Comparison of ENCODE assay signal across 17 cellular contexts in genomic region chr16:89024546-89024945, GRCh38. TPM values are rescaled to one million over a fixed set of nuclear protein-coding genes. Genes with fewer than 3 reads are reported as not detected.
"Had no signal": no experiment of that assay in that cellular context is flagged by ENCODE, and none has a peak within 500 bp of the region (broad histone marks: within the 10 kb centered on the region; RNA-seq: fewer than 3 reads in every experiment).

No MANE protein-coding gene starts in this region.

- H3K27me3 Mint-ChIP-seq: activated CD8-positive, alpha-beta T cell treated with anti-CD3 and anti-CD28 coated beads for 36 hours; activated naive CD8-positive, alpha-beta T cell treated with anti-CD3 and anti-CD28 coated beads, Interleukin-2, amount 10 ng/mL, durations not matched to agents 7 days and 5 days had no signal

- H3K27ac ChIP-seq: ascending aorta, esophagus muscularis mucosa, prostate gland, thyroid gland, vagina had no signal

- H3K4me3 Mint-ChIP-seq: activated CD8-positive, alpha-beta T cell treated with anti-CD3 and anti-CD28 coated beads for 36 hours; activated naive CD8-positive, alpha-beta T cell treated with anti-CD3 and anti-CD28 coated beads, Interleukin-2, amount 10 ng/mL, durations not matched to agents 7 days and 5 days had no signal

- DNase-seq: activated CD8-positive, alpha-beta memory T cell treated with anti-CD3 and anti-CD28 coated beads, Interleukin-2, amount 50 U/mL, for 4 hours; activated CD8-positive, alpha-beta T cell treated with anti-CD3 and anti-CD28 coated beads for 36 hours; activated naive CD8-positive, alpha-beta T cell treated with anti-CD3 and anti-CD28 coated beads, Interleukin-2, amount 10 ng/mL, durations not matched to agents 7 days and 5 days; glutamatergic neuron; immature natural killer cell; midbrain; naive B cell; stimulated activated CD4-positive, alpha-beta T cell treated with anti-CD3 and anti-CD28 coated beads, Interleukin-4, amount 100 ng/mL, for 1 hour; T-helper 2 cell; thyroid gland had no signal

- ATAC-seq: activated CD8-positive, alpha-beta T cell treated with anti-CD3 and anti-CD28 coated beads for 36 hours; SK-N-SH treated with all-trans-retinoic acid at 6 μM for 48 hours had no signal

- H3K27me3 ChIP-seq: ascending aorta, thyroid gland, vagina had no signal

- H3K9me3 ChIP-seq: prostate gland, thyroid gland, vagina had no signal

- H3K4me1 ChIP-seq: ascending aorta, esophagus muscularis mucosa, prostate gland, thyroid gland, vagina had no signal

- H3K4me3 ChIP-seq: ascending aorta, esophagus muscularis mucosa, lung, prostate gland, thyroid gland, vagina had no signal

- H3K27ac Mint-ChIP-seq: activated CD8-positive, alpha-beta T cell treated with anti-CD3 and anti-CD28 coated beads for 36 hours; activated naive CD8-positive, alpha-beta T cell treated with anti-CD3 and anti-CD28 coated beads, Interleukin-2, amount 10 ng/mL, durations not matched to agents 7 days and 5 days; naive B cell had no signal

- H3K36me3 ChIP-seq: ascending aorta, esophagus muscularis mucosa, prostate gland, thyroid gland, vagina had no signal

RNA-seq across cellular contexts. Expression of gene CBFA2T3, which starts 47.5 kb away (rescaled TPM):
- total RNA-seq: fibroblast of villous mesenchyme had no signal
